Comparison of ENCODE assay signal across 8 cellular contexts in the genomic region with DNA sequence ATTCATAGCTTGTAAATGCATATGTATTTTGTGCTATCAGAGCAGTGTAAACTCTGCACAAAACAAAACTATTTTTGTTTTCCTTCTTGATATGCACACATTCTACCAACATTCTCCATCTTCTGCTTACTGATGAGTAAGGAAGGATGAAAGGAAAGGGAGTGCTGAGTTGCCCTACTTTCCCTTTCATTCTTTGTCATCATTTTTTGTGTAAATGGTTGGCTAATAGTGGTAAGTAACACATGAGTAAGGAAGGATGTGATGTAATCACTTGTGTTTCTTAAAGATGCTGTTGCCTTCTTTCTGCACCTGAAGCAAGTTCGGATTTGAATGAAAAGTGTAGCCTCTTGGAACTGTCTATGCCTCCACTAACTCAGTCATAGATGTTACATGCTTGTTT. TPM values are rescaled to one million over a fixed set of nuclear protein-coding genes. Genes with fewer than 3 reads are reported as not detected.
A peak's percentile ranks its signal among the peaks of the same experiment; 100 is the strongest.
DNase-seq lines count a peak whose midpoint lies in the region; ATAC-seq and TF ChIP-seq lines count a peak whose summit lies in the region.

No MANE protein-coding gene starts in this region.

- no peak overlapping the region for H3K27ac ChIP-seq in foreskin keratinocyte

- peak; percentile 38 for ATAC-seq in foreskin keratinocyte

- peaks cover 7% of the 10 kb centered on the region for H3K4me1 ChIP-seq in foreskin keratinocyte

- no TSS peak for BruUV-seq in Calu3 (replicated peaks; lab: Mats Ljungman, UMichigan)

- no peaks in the 10 kb centered on the region for H3K27me3 Mint-ChIP-seq in Calu3 (ENCODE audit: unreplicated experiment)

- no peaks in the 10 kb centered on the region for H3K27me3 ChIP-seq in foreskin keratinocyte

- DNase-seq in GM03348 (ENCODE audit: low spot score) (peak; percentile 56), HCEC 1CT (peak; percentile 87), OCI-M1 (lab: John Stamatoyannopoulos, UW) (peak; percentile 33), foreskin keratinocyte (peak; percentile 59 to 78), inferior parietal cortex (ENCODE audit: extremely low spot score) (no peak), nucleus accumbens (lab: John Stamatoyannopoulos, UW) (no peak), Calu3 (no peak)
- no peak for DNase-seq in stimulated activated CD4-positive, alpha-beta T cell treated with anti-CD3 and anti-CD28 coated beads, Interleukin-12 subunit alpha, Interleukin-12 subunit beta, amount 100 ng/mL, for 4 hours

- no peaks in the 10 kb centered on the region for H3K9me3 Mint-ChIP-seq in Calu3 (ENCODE audit: low read depth, unreplicated experiment)

- no peaks in the 10 kb centered on the region for H3K4me1 Mint-ChIP-seq in Calu3 (ENCODE audit: low read depth, unreplicated experiment)

- H3K4me3 Mint-ChIP-seq in Calu3 (ENCODE audit: low read depth, unreplicated experiment): no peak overlapping the region

- peaks cover 26% of the 10 kb centered on the region for H3K36me3 Mint-ChIP-seq in Calu3 (ENCODE audit: insufficient read depth, unreplicated experiment)

- CTCF ChIA-PET in Calu3 (lab: Charles Lee): no interaction called here

- TF ChIP-seq CTCF in foreskin keratinocyte (conservative IDR thresholded peaks at IDR 0.05) (no peak), Calu3 (IDR thresholded peaks at IDR 0.05; ENCODE audit: unreplicated experiment) (no peak)

- H3K27ac Mint-ChIP-seq in Calu3 (ENCODE audit: unreplicated experiment): no peak overlapping the region

- intact Hi-C loops in Calu3 (cut with micrococcal nuclease; ENCODE audit: unreplicated experiment): loop anchor here (10.0 kb wide), 1 partner anchor 557 kb away; no protein-coding TSS in a partner anchor

RNA-seq across cellular contexts. Expression of a gene that starts 4.6 kb away (rescaled TPM):
- total RNA-seq in foreskin keratinocyte (10.6 and 14.1 TPM in 2 replicates), Calu3 (2022) (17.2 and 19.0 TPM in 2 replicates)
- 2.6 and 3.3 TPM in 2 replicates for polyA plus RNA-seq in foreskin keratinocyte

Comparison
In these comparisons a context has a peak if more than half of its experiments do, and no peak if none do; other contexts are left out.
1. DNase-seq: peak in GM03348 (single experiment), HCEC 1CT (single experiment), OCI-M1 (single experiment) and foreskin keratinocyte (2 of 2); none in inferior parietal cortex (single experiment), nucleus accumbens (0 of 56), Calu3 (single experiment) and stimulated activated CD4-positive, alpha-beta T cell treated with anti-CD3 and anti-CD28 coated beads, Interleukin-12 subunit alpha, Interleukin-12 subunit beta, amount 100 ng/mL, for 4 hours (single experiment).